ENCODE assay signal across 8 cellular contexts in the genomic region with DNA sequence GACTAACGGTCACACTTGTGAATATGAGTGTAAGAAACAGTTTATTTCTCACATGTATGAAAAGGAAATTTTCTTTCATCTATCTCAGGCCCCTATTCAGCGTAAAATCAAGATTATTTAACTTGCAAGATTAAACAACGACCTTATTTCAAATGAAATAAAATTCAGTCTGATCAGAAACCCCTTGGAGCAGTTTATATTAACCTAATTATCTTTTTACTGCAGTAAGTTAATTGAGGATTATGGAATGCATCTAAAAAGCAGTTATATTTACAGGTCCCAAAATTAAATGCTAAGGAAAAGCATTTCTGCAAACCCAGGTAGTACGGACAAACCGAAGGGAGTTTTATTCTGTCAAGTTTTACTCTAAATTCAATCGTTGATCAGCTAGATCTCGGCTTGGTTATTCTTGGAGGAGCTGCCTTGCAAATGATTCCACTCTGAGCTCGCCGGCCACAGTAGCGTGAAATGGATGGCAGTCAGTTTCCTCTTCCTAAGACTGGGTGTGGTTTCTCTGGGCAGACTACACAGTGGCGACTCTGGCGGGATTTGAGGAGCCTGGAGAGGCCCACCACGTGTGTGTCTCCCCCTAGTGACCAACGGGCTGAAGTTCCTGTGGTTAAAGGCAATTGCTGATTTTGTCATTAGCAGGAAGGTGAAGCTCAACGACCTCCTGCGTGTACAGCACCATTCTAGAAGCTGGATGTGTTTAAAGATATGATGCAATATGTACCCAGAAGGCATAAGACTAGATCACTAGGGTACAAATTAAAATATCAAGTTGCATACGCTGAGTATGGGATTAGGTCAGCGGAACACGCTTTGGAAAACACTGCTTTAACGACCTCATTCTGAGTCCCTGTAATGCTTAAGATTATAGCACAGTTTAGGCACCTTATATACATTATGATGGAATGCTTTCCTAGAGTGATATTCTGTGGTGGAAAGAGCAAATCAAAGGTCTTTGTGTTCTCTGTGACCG. TPM values are rescaled to one million over a fixed set of nuclear protein-coding genes. Genes with fewer than 3 reads are reported as not detected.
DNase-seq lines count a peak whose midpoint lies in the region; ATAC-seq and TF ChIP-seq lines count a peak whose summit lies in the region.

No MANE protein-coding gene starts in this region.

- peak overlapping the region; percentile 71 for H3K4me3 ChIP-seq in HUES64 (ENCODE audit: low read length)
- H3K4me3 ChIP-seq in OCI-LY3 (ENCODE audit: low read length), result peak overlapping the region; percentile 90
- H3K4me3 ChIP-seq in muscle layer of colon (ENCODE audit: low read depth in 1 of 2, low read length in 2 of 2), result peak overlapping the region; percentile 68 to 75

- no peaks in the 10 kb centered on the region for H3K27me3 ChIP-seq in HUES64 (ENCODE audit: insufficient read depth, low read length)
- no peaks in the 10 kb centered on the region for H3K27me3 ChIP-seq in OCI-LY3 (ENCODE audit: low read depth, low read length)
- no peaks in the 10 kb centered on the region for H3K27me3 ChIP-seq in muscle layer of colon (ENCODE audit: control insufficient read depth in 1 of 2, insufficient read depth in 2 of 2, low read length in 2 of 2)

- no peaks in the 10 kb centered on the region for H3K9me3 ChIP-seq in HUES64 (ENCODE audit: insufficient read depth, low read depth, low read length)
- no peaks in the 10 kb centered on the region for H3K9me3 ChIP-seq in OCI-LY3 (ENCODE audit: insufficient read depth, low read length)
- no peaks in the 10 kb centered on the region for H3K9me3 ChIP-seq in muscle layer of colon (ENCODE audit: low read length)

- H3K4me2 ChIP-seq in OCI-LY3 (ENCODE audit: low read length), result peak overlapping the region; percentile 82

- peak; percentile 90 for TF ChIP-seq CTCF in OCI-LY3 (IDR thresholded peaks at IDR 0.05; ENCODE audit: low read depth, low read length)

- no peaks in the 10 kb centered on the region for H4K20me1 ChIP-seq in OCI-LY3 (ENCODE audit: insufficient read depth, low read length)

- H2AFZ ChIP-seq in OCI-LY3 (ENCODE audit: low read depth, low read length), result peak overlapping the region; percentile 85

- H3K27ac ChIP-seq in HUES64 (ENCODE audit: low read depth, low read length) (peak overlapping the region; percentile 89; the same call in 1 of the 2 replicates), OCI-LY3 (ENCODE audit: low read length) (peak overlapping the region; percentile 64), muscle layer of colon (ENCODE audit: low read depth, low read length) (peak overlapping the region; percentile 97)

- H3K9ac ChIP-seq in HUES64 (ENCODE audit: low read depth, low read length) (peak overlapping the region; percentile 93), OCI-LY3 (ENCODE audit: low read length) (peak overlapping the region; percentile 82), muscle layer of colon (ENCODE audit: low read length) (peak overlapping the region; percentile 79)

- peak; percentile 80 for ATAC-seq in GM21447 (IDR thresholded peaks at IDR 0.05; ENCODE audit: unreplicated experiment)
- peak; percentile 96 for ATAC-seq in esophagus mucosa

- H3K36me3 ChIP-seq in HUES64 (ENCODE audit: insufficient read depth, low read length) (no peaks in the 10 kb centered on the region), OCI-LY3 (replicated peaks; ENCODE audit: low read depth, low read length) (no peaks in the 10 kb centered on the region), muscle layer of colon (ENCODE audit: insufficient read depth, low read length) (no peaks in the 10 kb centered on the region)

- DNase-seq in DMS153 (lab: John Stamatoyannopoulos, UW) (peak; percentile 95), activated T-cell treated with anti-CD3 and anti-CD28 coated beads for 48 hours (ENCODE audit: low read depth) (peak; percentile 75)
- peak; percentile 57 for DNase-seq in stimulated activated CD8-positive, alpha-beta memory T cell treated with anti-CD3 and anti-CD28 coated beads, Interleukin-7, amount 100 ng/mL, for 24 hours (ENCODE audit: low read depth)

- H3K79me2 ChIP-seq in OCI-LY3 (ENCODE audit: low read length), result no peaks in the 10 kb centered on the region

- H3K4me1 ChIP-seq in HUES64 (ENCODE audit: insufficient read depth, low read length) (no peaks in the 10 kb centered on the region), OCI-LY3 (ENCODE audit: low read length) (peaks cover 9% of the 10 kb centered on the region; the same call in 1 of the 2 replicates), muscle layer of colon (ENCODE audit: insufficient read depth, low read length) (no peaks in the 10 kb centered on the region)

- 21% methylated on average over 20 of the region's 21 CpGs for WGBS in HUES64

RNA-seq across cellular contexts. Expression of gene PRKRA, which starts 36.4 kb away (rescaled TPM):
- 49.6 TPM for polyA plus RNA-seq in HUES64 (2013, experiment 1 of 2)
- polyA plus RNA-seq in HUES64 (2013, experiment 2 of 2), result 58.6 TPM
- 25.3 TPM for total RNA-seq in esophagus mucosa

RNA-seq across cellular contexts. Expression of gene PJVK, which starts 36.6 kb away (rescaled TPM):
- polyA plus RNA-seq in HUES64 (2013, experiment 1 of 2), result 1.4 TPM
- 2.0 TPM for polyA plus RNA-seq in HUES64 (2013, experiment 2 of 2)
- 1.4 TPM for total RNA-seq in esophagus mucosa

Comparison
In these comparisons a context has a peak if more than half of its experiments do, and no peak if none do; other contexts are left out.
1. Peak in every context shown above with its lines: DNase-seq, ATAC-seq, H3K4me3 ChIP-seq and H3K27ac ChIP-seq.